Comparison of ENCODE assay signal across 14 cellular contexts in the genomic region with DNA sequence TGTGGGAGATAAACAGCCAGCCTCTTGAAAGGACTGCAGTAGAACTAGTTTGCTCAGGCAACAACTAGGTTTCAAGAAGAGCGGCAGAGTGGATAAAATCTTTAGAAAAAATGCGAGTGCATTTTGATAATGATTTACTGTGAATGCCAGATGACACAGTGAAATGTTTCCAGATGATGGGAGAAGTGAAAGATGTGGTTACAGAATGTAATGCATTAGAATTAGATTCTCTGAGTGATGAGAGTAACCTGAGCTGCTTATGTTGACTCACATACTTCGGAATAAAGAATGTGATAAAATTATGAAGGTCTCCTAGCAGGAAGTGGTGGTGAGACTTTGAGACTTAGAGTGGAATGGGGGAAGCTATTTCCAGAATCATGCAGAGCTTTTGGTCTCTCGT.
DNase-seq lines count a peak whose midpoint lies in the region; ATAC-seq and TF ChIP-seq lines count a peak whose summit lies in the region.
"Had no signal": no experiment of that assay in that cellular context is flagged by ENCODE, and none has a peak within 500 bp of the region (broad histone marks: within the 10 kb centered on the region; RNA-seq: fewer than 3 reads in every experiment).

No MANE protein-coding gene starts in this region.

- POLR2A ChIA-PET in HEK293T (lab: Yijun Ruan, JAX), result no interaction called here
- POLR2A ChIA-PET in PC-9 (lab: Charles Lee; ENCODE audit: unreplicated experiment), result no interaction called here
- POLR2A ChIA-PET in activated CD8-positive, alpha-beta T cell treated with anti-CD3 and anti-CD28 coated beads, Interleukin-2, amount 10 ng/mL, durations not matched to agents 7 days and 5 days (lab: Charles Lee), result no interaction called here

- H3K4me3 Mint-ChIP-seq in activated CD8-positive, alpha-beta T cell treated with anti-CD3 and anti-CD28 coated beads, Interleukin-2, amount 10 ng/mL, durations not matched to agents 7 days and 5 days, result no peak overlapping the region
- H3K4me3 Mint-ChIP-seq: B cell, naive B cell had no signal

- H3K4me1 ChIP-seq in PC-9 (replicated peaks; ENCODE audit: insufficient read depth), result no peaks in the 10 kb centered on the region

- no peaks in the 10 kb centered on the region for H3F3A ChIP-seq in PC-9 (ENCODE audit: insufficient read depth, low read depth)

- no peaks in the 10 kb centered on the region for H3K9me3 Mint-ChIP-seq in activated CD8-positive, alpha-beta T cell treated with anti-CD3 and anti-CD28 coated beads, Interleukin-2, amount 10 ng/mL, durations not matched to agents 7 days and 5 days (ENCODE audit: insufficient read depth)

- no peaks in the 10 kb centered on the region for H3K36me3 Mint-ChIP-seq in activated CD8-positive, alpha-beta T cell treated with anti-CD3 and anti-CD28 coated beads, Interleukin-2, amount 10 ng/mL, durations not matched to agents 7 days and 5 days (ENCODE audit: low read depth)
- H3K36me3 Mint-ChIP-seq: naive B cell had no signal

- H3K27me3 ChIP-seq in PC-9 (ENCODE audit: insufficient read depth, low read depth), result no peaks in the 10 kb centered on the region
- H3K27me3 ChIP-seq: cardiac muscle cell had no signal

- H3K4me3 ChIP-seq in PC-9, result no peak overlapping the region
- H3K4me3 ChIP-seq: cardiac muscle cell, GM12878 had no signal

- H3K27ac ChIP-seq in PC-9, result no peak overlapping the region
- H3K27ac ChIP-seq: cardiac muscle cell had no signal

- H3K9me3 ChIP-seq in PC-9 (ENCODE audit: insufficient read depth, low read depth), result no peaks in the 10 kb centered on the region

- in situ Hi-C loops in ACHN (cut with HindIII; ENCODE audit: low pct_ligation_motif_present, low pct_unique_long_range_greater_than_20kb, low sequenced_read_pairs), result no loop called here

- no peak for TF ChIP-seq CTCF in PC-9 (conservative IDR thresholded peaks at IDR 0.05)

- DNase-seq in ACHN (peak; percentile 98), HEK293T (ENCODE audit: extremely low spot score) (no peak), PC-9 (peak; percentile 4 to 40), glomerular visceral epithelial cell (ENCODE audit: extremely low spot score) (peak; percentile 93), left ventricle myocardium superior (no peak)
- no peak for DNase-seq in activated CD8-positive, alpha-beta T cell treated with anti-CD3 and anti-CD28 coated beads, Interleukin-2, amount 10 ng/mL, durations not matched to agents 7 days and 5 days
- DNase-seq: glutamatergic neuron; naive B cell; stimulated activated CD4-positive, alpha-beta T cell treated with anti-CD3 and anti-CD28 coated beads, Interleukin-4, amount 100 ng/mL, for 4 hours had no signal

- H3K27ac Mint-ChIP-seq in activated CD8-positive, alpha-beta T cell treated with anti-CD3 and anti-CD28 coated beads, Interleukin-2, amount 10 ng/mL, durations not matched to agents 7 days and 5 days, result no peak overlapping the region
- H3K27ac Mint-ChIP-seq: B cell, naive B cell had no signal

- H3K27me3 Mint-ChIP-seq in activated CD8-positive, alpha-beta T cell treated with anti-CD3 and anti-CD28 coated beads, Interleukin-2, amount 10 ng/mL, durations not matched to agents 7 days and 5 days (ENCODE audit: low read depth), result no peaks in the 10 kb centered on the region
- H3K27me3 Mint-ChIP-seq: B cell, naive B cell had no signal

- no peaks in the 10 kb centered on the region for H3K9me2 ChIP-seq in PC-9 (ENCODE audit: insufficient read depth)

- no peaks in the 10 kb centered on the region for H4K20me1 ChIP-seq in PC-9 (ENCODE audit: insufficient read depth)

- ATAC-seq in GM19328 (IDR thresholded peaks at IDR 0.05; ENCODE audit: unreplicated experiment) (no peak), left ventricle myocardium superior (no peak), HG02678 (IDR thresholded peaks at IDR 0.05; ENCODE audit: unreplicated experiment) (no peak)
- no peak for ATAC-seq in activated CD8-positive, alpha-beta T cell treated with anti-CD3 and anti-CD28 coated beads, Interleukin-2, amount 10 ng/mL, durations not matched to agents 7 days and 5 days
- ATAC-seq: GM12878 had no signal

- H3K79me2 ChIP-seq in PC-9 (ENCODE audit: low read depth), result no peaks in the 10 kb centered on the region

- intact Hi-C loops in PC-9 (cut with micrococcal nuclease; ENCODE audit: unreplicated experiment), result no loop called here
- intact Hi-C loops in left ventricle myocardium superior (cut with micrococcal nuclease), result no loop called here

- no peaks in the 10 kb centered on the region for H3K4me1 Mint-ChIP-seq in activated CD8-positive, alpha-beta T cell treated with anti-CD3 and anti-CD28 coated beads, Interleukin-2, amount 10 ng/mL, durations not matched to agents 7 days and 5 days (ENCODE audit: low read depth)
- H3K4me1 Mint-ChIP-seq: B cell, naive B cell had no signal

- H3K4me2 ChIP-seq in PC-9, result no peak overlapping the region

- BruUV-seq in PC-9 (replicated peaks; lab: Mats Ljungman, UMichigan), result no TSS peak

- no peaks in the 10 kb centered on the region for H3K36me3 ChIP-seq in PC-9 (ENCODE audit: low read depth)
- H3K36me3 ChIP-seq: cardiac muscle cell had no signal

- H2AFZ ChIP-seq in PC-9, result no peak overlapping the region

- CTCF ChIA-PET in HEK293T (lab: Yijun Ruan, JAX) (no interaction called here), PC-9 (lab: Charles Lee) (no interaction called here)
- CTCF ChIA-PET in activated CD8-positive, alpha-beta T cell treated with anti-CD3 and anti-CD28 coated beads, Interleukin-2, amount 10 ng/mL, durations not matched to agents 7 days and 5 days (lab: Charles Lee), result no interaction called here

TF ChIP-seq in HEK293T, 16 proteins besides CTCF, POLR2A, EP300 and RAD21:
- TF ChIP-seq SUZ12 (IDR thresholded peaks at IDR 0.05), result no peak
- TF ChIP-seq L3MBTL2 (conservative IDR thresholded peaks at IDR 0.05), result no peak
- TF ChIP-seq, protein P1, sequence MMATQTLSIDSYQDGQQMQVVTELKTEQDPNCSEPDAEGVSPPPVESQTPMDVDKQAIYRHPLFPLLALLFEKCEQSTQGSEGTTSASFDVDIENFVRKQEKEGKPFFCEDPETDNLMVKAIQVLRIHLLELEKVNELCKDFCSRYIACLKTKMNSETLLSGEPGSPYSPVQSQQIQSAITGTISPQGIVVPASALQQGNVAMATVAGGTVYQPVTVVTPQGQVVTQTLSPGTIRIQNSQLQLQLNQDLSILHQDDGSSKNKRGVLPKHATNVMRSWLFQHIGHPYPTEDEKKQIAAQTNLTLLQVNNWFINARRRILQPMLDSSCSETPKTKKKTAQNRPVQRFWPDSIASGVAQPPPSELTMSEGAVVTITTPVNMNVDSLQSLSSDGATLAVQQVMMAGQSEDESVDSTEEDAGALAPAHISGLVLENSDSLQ (IDR thresholded peaks at IDR 0.05), result peak; percentile 45; the same call in 1 of the 2 replicates
- TF ChIP-seq TARDBP (IDR thresholded peaks at IDR 0.05), result no peak

Comparison
In these comparisons a context has a peak if more than half of its experiments do, and no peak if none do; other contexts are left out.
1. DNase-seq: peak in ACHN (single experiment), PC-9 (2 of 2) and glomerular visceral epithelial cell (single experiment); none in HEK293T (single experiment), activated CD8-positive, alpha-beta T cell treated with anti-CD3 and anti-CD28 coated beads, Interleukin-2, amount 10 ng/mL, durations not matched to agents 7 days and 5 days (single experiment) and left ventricle myocardium superior (single experiment).